Comparison of ENCODE assay signal across 8 cellular contexts in the genomic region with DNA sequence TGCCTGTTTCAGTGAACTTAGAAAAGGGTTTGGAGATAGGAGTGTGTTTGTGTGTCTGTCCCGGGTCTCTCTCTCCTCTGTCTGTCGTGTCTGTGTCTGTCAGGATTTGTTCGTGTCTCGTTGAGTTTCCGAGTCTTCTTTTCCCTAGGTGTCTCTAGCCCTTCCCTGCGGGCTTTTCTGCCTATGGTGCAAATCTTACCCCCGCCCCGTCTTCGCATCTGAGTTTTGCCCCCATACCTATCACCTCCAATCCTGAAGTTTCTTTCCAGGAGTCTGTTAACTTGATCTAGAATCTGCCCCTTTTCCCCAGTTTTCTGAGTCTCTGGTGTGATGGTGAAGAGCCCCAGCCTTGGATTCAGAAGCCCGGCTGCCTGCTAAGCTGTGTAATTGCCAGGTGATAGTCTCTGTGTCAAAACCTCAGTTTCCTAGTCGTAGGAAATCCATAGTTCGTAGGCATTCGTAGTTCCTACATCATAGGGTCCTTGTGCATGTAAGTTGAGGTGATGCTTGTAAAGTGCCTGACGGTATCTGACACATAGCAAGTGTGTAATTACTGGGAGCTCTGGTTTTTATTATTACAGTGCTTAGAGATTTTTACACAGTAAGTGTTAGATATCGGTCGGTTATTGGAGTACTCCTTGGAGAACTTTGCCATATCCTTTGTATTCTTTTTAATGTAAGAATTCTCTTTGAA. TPM values are rescaled to one million over a fixed set of nuclear protein-coding genes. Genes with fewer than 3 reads are reported as not detected.
DNase-seq lines count a peak whose midpoint lies in the region; ATAC-seq and TF ChIP-seq lines count a peak whose summit lies in the region.

No MANE protein-coding gene starts in this region.

- H3K9me3 ChIP-seq in RWPE2 (ENCODE audit: severe bottlenecking), result no peaks in the 10 kb centered on the region
- no peaks in the 10 kb centered on the region for H3K9me3 ChIP-seq in esophagus squamous epithelium
- no peaks in the 10 kb centered on the region for H3K9me3 ChIP-seq in prostate gland

- no peak for TF ChIP-seq CTCF in GM12864 (IDR thresholded peaks at IDR 0.05; ENCODE audit: low read depth, low read length, missing control alignments)
- no peak for TF ChIP-seq CTCF in RWPE2 (IDR thresholded peaks at IDR 0.05; ENCODE audit: poor library complexity, severe bottlenecking)
- no peak for TF ChIP-seq CTCF in esophagus squamous epithelium (IDR thresholded peaks at IDR 0.05)
- no peak for TF ChIP-seq CTCF in prostate gland (IDR thresholded peaks at IDR 0.05)

- peak overlapping the region; percentile 75 for H3K4me3 ChIP-seq in GM12864 (ENCODE audit: low read depth, low read length)
- peak overlapping the region; percentile 90 for H3K4me3 ChIP-seq in RWPE2 (ENCODE audit: severe bottlenecking)
- peak overlapping the region; percentile 61 to 100 (median 78) for H3K4me3 ChIP-seq in esophagus squamous epithelium
- peak overlapping the region; percentile 94 to 99 for H3K4me3 ChIP-seq in prostate gland

- peaks cover 79% of the 10 kb centered on the region for H3K36me3 ChIP-seq in RWPE2 (ENCODE audit: low read depth)
- peaks cover 20 to 70% (median 25%) of the 10 kb centered on the region in 3 donors for H3K36me3 ChIP-seq in esophagus squamous epithelium
- peaks cover 11 to 14% of the 10 kb centered on the region in 2 donors for H3K36me3 ChIP-seq in prostate gland

- TF ChIP-seq POLR2A in esophagus squamous epithelium (IDR thresholded peaks at IDR 0.05) (no peak), prostate gland (IDR thresholded peaks at IDR 0.05) (no peak)

- H3K4me1 ChIP-seq in RWPE2 (ENCODE audit: insufficient read depth, poor library complexity, severe bottlenecking), result peaks cover 16% of the 10 kb centered on the region
- peaks cover 34 to 79% (median 40%) of the 10 kb centered on the region in 3 donors for H3K4me1 ChIP-seq in esophagus squamous epithelium
- peaks cover 10% of the 10 kb centered on the region for H3K4me1 ChIP-seq in prostate gland (replicated peaks)

- no peak for DNase-seq in GM12864 (ENCODE audit: low read depth)
- DNase-seq in RWPE2 (ENCODE audit: low spot score), result no peak
- DNase-seq in esophagus squamous epithelium (lab: John Stamatoyannopoulos, UW), result no peak
- DNase-seq in prostate gland (ENCODE audit: low spot score), result no peak
- DNase-seq in NCI-H524 (lab: John Stamatoyannopoulos, UW), result no peak
- DNase-seq in CD1c-positive myeloid dendritic cell (ENCODE audit: extremely low spot score), result no peak
- no peak for DNase-seq in iPS-NIHi7 (ENCODE audit: extremely low spot score)
- DNase-seq in NCI-H2029 treated with DMSO at 0.1 percent for 48 hours (lab: John Stamatoyannopoulos, UW), result no peak

- intact Hi-C loops in esophagus squamous epithelium (cut with DNase I) (no loop called here), prostate gland (cut with DNase I) (no loop called here)

- no peaks in the 10 kb centered on the region for H3K27me3 ChIP-seq in RWPE2 (ENCODE audit: insufficient read depth, poor library complexity, severe bottlenecking)
- H3K27me3 ChIP-seq in esophagus squamous epithelium, result no peaks in the 10 kb centered on the region
- no peaks in the 10 kb centered on the region for H3K27me3 ChIP-seq in prostate gland (replicated peaks; ENCODE audit: insufficient read depth)

- no peak for ATAC-seq in RWPE2 (ENCODE audit: low read depth)

- 14% methylated on average over 16 of the region's 16 CpGs for WGBS in esophagus squamous epithelium, 2 donors
- 11% methylated on average over 16 of the region's 16 CpGs for WGBS in prostate gland

- H3K27ac ChIP-seq in RWPE2 (ENCODE audit: poor library complexity, severe bottlenecking), result peak overlapping the region; percentile 59
- H3K27ac ChIP-seq in esophagus squamous epithelium, result peak overlapping the region; percentile 82 to 96 (median 92)
- peak overlapping the region; percentile 85 to 96 for H3K27ac ChIP-seq in prostate gland

RNA-seq across cellular contexts. Expression of gene EPN1, which starts 0.8 kb away (rescaled TPM):
- total RNA-seq in esophagus squamous epithelium (100 to 1,000 TPM in 1 of 4 donors, 10 to 100 TPM in 3; 52.1 to 168 (median 77.4) TPM), prostate gland (100 to 1,000 TPM; 160 to 345 TPM)

RNA-seq across cellular contexts. Expression of gene U2AF2, which starts 21.0 kb away (rescaled TPM):
- total RNA-seq in esophagus squamous epithelium, result 100 to 1,000 TPM in 2 of 4 donors, 10 to 100 TPM in 2; 85.0 to 112 (median 99.7) TPM
- total RNA-seq in prostate gland, result 100 to 1,000 TPM in 1 of 2 donors, 10 to 100 TPM in 1; 99.2 to 224 TPM

RNA-seq across cellular contexts. Expression of gene CCDC106, which starts 27.8 kb away (rescaled TPM):
- total RNA-seq in esophagus squamous epithelium, result 1 to 10 TPM; 2.4 to 7.2 (median 4.6) TPM
- 10 to 100 TPM; 17.7 to 70.2 TPM for total RNA-seq in prostate gland

RNA-seq across cellular contexts. Expression of gene ZNF581, which starts 32.4 kb away (rescaled TPM):
- total RNA-seq in esophagus squamous epithelium (10 to 100 TPM; 11.8 to 20.2 (median 14.0) TPM), prostate gland (10 to 100 TPM; 19.7 to 20.6 TPM)

RNA-seq across cellular contexts. Expression of gene ZNF580, which starts 35.0 kb away (rescaled TPM):
- 10 to 100 TPM in 3 of 4 donors, 1 to 10 TPM in 1; 8.8 to 19.1 (median 12.9) TPM for total RNA-seq in esophagus squamous epithelium
- total RNA-seq in prostate gland, result 10 to 100 TPM; 49.7 to 70.5 TPM
